Comparison of ENCODE assay signal across 34 cellular contexts in genomic region chr10:127496045-127496444, GRCh38. TPM values are rescaled to one million over a fixed set of nuclear protein-coding genes. Genes with fewer than 3 reads are reported as not detected.
"Had no signal": no experiment of that assay in that cellular context is flagged by ENCODE, and none has a peak within 500 bp of the region (broad histone marks: within the 10 kb centered on the region; RNA-seq: fewer than 3 reads in every experiment).

No MANE protein-coding gene starts in this region.

- H3K9me3 Mint-ChIP-seq: activated CD4-positive, alpha-beta T cell treated with anti-CD3 and anti-CD28 coated beads, Interleukin-2, amount 10 ng/mL, durations not matched to agents 7 days and 5 days; activated naive CD4-positive, alpha-beta T cell treated with anti-CD3 and anti-CD28 coated beads for 36 hours; activated naive CD4-positive, alpha-beta T cell treated with anti-CD3 and anti-CD28 coated beads, Interleukin-2, amount 50 U/mL, for 72 hours; activated T-cell treated with anti-CD3 and anti-CD28 coated beads, Interleukin-2, amount 50 U/mL, for 24 hours; activated T-helper 2 cell treated with anti-CD3 and anti-CD28 coated beads, Interferon-gamma antibody, Interleukin-2, Interleukin-4, amounts not matched to agents 10 μg/mL and 5 μg/mL and 100 μg/mL, durations not matched to agents 14 hours and 24 hours and 36 hours; central memory CD8-positive, alpha-beta T cell had no signal

- H3K36me3 Mint-ChIP-seq: activated naive CD4-positive, alpha-beta T cell treated with anti-CD3 and anti-CD28 coated beads, Interleukin-2, amount 50 U/mL, for 72 hours had no signal

- H3K27ac Mint-ChIP-seq: activated CD4-positive, alpha-beta T cell treated with anti-CD3 and anti-CD28 coated beads for 36 hours; activated CD4-positive, alpha-beta T cell treated with anti-CD3 and anti-CD28 coated beads, Interleukin-2, amount 10 ng/mL, durations not matched to agents 7 days and 5 days; activated CD8-positive, alpha-beta T cell treated with anti-CD3 and anti-CD28 coated beads, Interleukin-2, amount 10 ng/mL, durations not matched to agents 7 days and 5 days; activated naive CD4-positive, alpha-beta T cell treated with anti-CD3 and anti-CD28 coated beads for 36 hours; activated naive CD4-positive, alpha-beta T cell treated with anti-CD3 and anti-CD28 coated beads, Interleukin-2, amount 50 U/mL, for 72 hours; activated T-cell treated with anti-CD3 and anti-CD28 coated beads, Interleukin-2, amount 50 U/mL, for 24 hours; activated T-helper 2 cell treated with anti-CD3 and anti-CD28 coated beads, Interferon-gamma antibody, Interleukin-2, Interleukin-4, amounts not matched to agents 10 μg/mL and 5 μg/mL and 100 μg/mL, durations not matched to agents 14 hours and 24 hours and 36 hours had no signal

- H3K27me3 ChIP-seq: cardiac muscle cell, Peyer's patch had no signal

- H3K4me3 Mint-ChIP-seq: activated CD4-positive, alpha-beta T cell treated with anti-CD3 and anti-CD28 coated beads for 36 hours; activated CD4-positive, alpha-beta T cell treated with anti-CD3 and anti-CD28 coated beads, Interleukin-2, amount 10 ng/mL, durations not matched to agents 7 days and 5 days; activated CD8-positive, alpha-beta T cell treated with anti-CD3 and anti-CD28 coated beads, Interleukin-2, amount 10 ng/mL, durations not matched to agents 7 days and 5 days; activated naive CD4-positive, alpha-beta T cell treated with anti-CD3 and anti-CD28 coated beads for 36 hours; activated T-cell treated with anti-CD3 and anti-CD28 coated beads, Interleukin-2, amount 50 U/mL, for 24 hours; central memory CD8-positive, alpha-beta T cell had no signal

- H3K4me3 ChIP-seq: cardiac muscle cell, coronary artery, Peyer's patch had no signal

- H3K27me3 Mint-ChIP-seq: activated CD4-positive, alpha-beta T cell treated with anti-CD3 and anti-CD28 coated beads, Interleukin-2, amount 10 ng/mL, durations not matched to agents 7 days and 5 days had no signal

- H3K36me3 ChIP-seq: cardiac muscle cell, Peyer's patch had no signal

- H3K9me3 ChIP-seq: Peyer's patch had no signal

- H3K4me1 ChIP-seq: Peyer's patch had no signal

- H3K4me1 Mint-ChIP-seq: activated CD4-positive, alpha-beta T cell treated with anti-CD3 and anti-CD28 coated beads for 36 hours; activated CD4-positive, alpha-beta T cell treated with anti-CD3 and anti-CD28 coated beads, Interleukin-2, amount 10 ng/mL, durations not matched to agents 7 days and 5 days; central memory CD8-positive, alpha-beta T cell had no signal

- DNase-seq: activated CD4-positive, alpha-beta T cell treated with anti-CD3 and anti-CD28 coated beads for 36 hours; activated CD4-positive, alpha-beta T cell treated with anti-CD3 and anti-CD28 coated beads, Interleukin-2, amount 10 ng/mL, durations not matched to agents 7 days and 5 days; activated CD4-positive, alpha-beta T cell treated with anti-CD3 and anti-CD28 coated beads, Interleukin-2, amount 50 U/mL, for 48 hours; activated CD8-positive, alpha-beta T cell treated with anti-CD3 and anti-CD28 coated beads, Interleukin-2, amount 10 ng/mL, durations not matched to agents 7 days and 5 days; activated gamma-delta T cell; activated naive CD4-positive, alpha-beta T cell treated with anti-CD3 and anti-CD28 coated beads for 36 hours; activated T-cell treated with anti-CD3 and anti-CD28 coated beads, Interleukin-2, amount 50 U/mL, for 24 hours; anterior cingulate cortex; Kasumi-1; KG1; NCI-H1092 treated with DMSO at 0.1 percent for 48 hours; NCI-H1417; NCI-H146; NCI-H187; NCI-H2029 treated with DMSO at 0.1 percent for 48 hours; NCI-H2107; NCI-H226; NCI-H446 treated with DMSO at 0.1 percent for 48 hours; NCI-H526; NCI-H748 treated with DMSO at 0.1 percent for 48 hours; NK-92 treated with Interleukin-12 subunit alpha and Interleukin-12 subunit beta, amount 100 ng/mL, for 24 hours; PC-3; Peyer's patch; SIG-M5; T1000 had no signal

RNA-seq across cellular contexts. Expression of gene NPS, which starts 53.1 kb away (rescaled TPM):
- total RNA-seq: activated CD4-positive, alpha-beta T cell treated with anti-CD3 and anti-CD28 coated beads for 36 hours; activated CD4-positive, alpha-beta T cell treated with anti-CD3 and anti-CD28 coated beads, Interleukin-2, amount 10 ng/mL, durations not matched to agents 7 days and 5 days; activated CD8-positive, alpha-beta T cell treated with anti-CD3 and anti-CD28 coated beads, Interleukin-2, amount 10 ng/mL, durations not matched to agents 7 days and 5 days; activated naive CD4-positive, alpha-beta T cell treated with anti-CD3 and anti-CD28 coated beads for 36 hours; activated naive CD4-positive, alpha-beta T cell treated with anti-CD3 and anti-CD28 coated beads, Interleukin-2, amount 50 U/mL, for 72 hours; activated T-helper 2 cell treated with anti-CD3 and anti-CD28 coated beads, Interferon-gamma antibody, Interleukin-2, Interleukin-4, amounts not matched to agents 10 μg/mL and 5 μg/mL and 100 μg/mL, durations not matched to agents 14 hours and 24 hours and 36 hours; cardiac muscle cell; PC-3; Peyer's patch; Right ventricle myocardium inferior; SK-MEL-5; T-helper 1 cell treated with Interleukin-12 subunit alpha and Interleukin-12 subunit beta and Interleukin-4 antibody, amounts not matched to agents 30 ng/mL and 1 ng/mL, for 36 hours; T-helper 2 cell treated with Interferon-gamma antibody and Interleukin-4, amounts not matched to agents 100 ng/mL and 5 ng/mL, for 36 hours had no signal
